22 cellular contexts compared by ENCODE assay signal in the genomic region with DNA sequence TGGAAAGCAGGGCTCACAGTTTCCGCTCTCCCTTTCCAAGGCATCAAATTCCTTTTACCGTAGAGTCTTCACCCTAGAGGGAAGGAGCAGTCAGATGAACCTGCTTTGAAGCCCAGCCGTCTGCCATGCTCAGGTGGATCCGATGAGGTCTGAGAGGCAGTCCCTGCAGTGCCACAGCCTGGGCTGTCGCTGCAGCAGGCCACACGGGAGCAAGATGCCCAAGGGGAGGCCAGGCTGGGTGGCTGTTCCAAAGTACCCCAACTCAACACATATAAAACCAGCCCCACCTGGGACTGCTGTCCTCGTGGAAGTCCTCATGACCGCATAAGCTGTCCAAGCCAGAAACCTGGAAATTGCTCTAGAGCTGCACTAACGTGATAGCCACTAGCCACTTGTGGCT. TPM values are rescaled to one million over a fixed set of nuclear protein-coding genes. Genes with fewer than 3 reads are reported as not detected.
DNase-seq lines count a peak whose midpoint lies in the region; ATAC-seq and TF ChIP-seq lines count a peak whose summit lies in the region.
"Had no signal": no experiment of that assay in that cellular context is flagged by ENCODE, and none has a peak within 500 bp of the region (broad histone marks: within the 10 kb centered on the region; RNA-seq: fewer than 3 reads in every experiment).

No MANE protein-coding gene starts in this region.

- no peak for ATAC-seq in activated CD8-positive, alpha-beta memory T cell treated with anti-CD3 and anti-CD28 coated beads, Interleukin-2, amount 10 ng/mL, durations not matched to agents 7 days and 5 days
- ATAC-seq in left lobe of liver (no peak), left lung (no peak)
- ATAC-seq in stimulated activated memory B cell treated with anti-CD40 and anti-IgM and Interleukin-4, amounts not matched to agents 10 μg/mL and 1 μg/mL and 100 μg/mL, for 72 hours, result no peak
- ATAC-seq: Panc1, pancreas had no signal

- intact Hi-C loops in left lung (cut with DNase I), result no loop called here

- no peaks in the 10 kb centered on the region for H3K27me3 ChIP-seq in OCI-LY1 (ENCODE audit: insufficient read depth, low read length)
- no peaks in the 10 kb centered on the region for H3K27me3 ChIP-seq in left lung
- H3K27me3 ChIP-seq: breast epithelium, pancreas, right atrium auricular region, stomach had no signal

- no peaks in the 10 kb centered on the region for H3F3A ChIP-seq in OCI-LY1 (ENCODE audit: insufficient read depth, low read length)

- H3K4me1 Mint-ChIP-seq in activated CD8-positive, alpha-beta memory T cell treated with anti-CD3 and anti-CD28 coated beads, Interleukin-2, amount 10 ng/mL, durations not matched to agents 7 days and 5 days, result peaks cover 76% of the 10 kb centered on the region
- H3K4me1 Mint-ChIP-seq in stimulated activated memory B cell treated with anti-CD40 and anti-IgM and Interleukin-4, amounts not matched to agents 10 μg/mL and 1 μg/mL and 100 μg/mL, for 72 hours, result peaks cover 72% of the 10 kb centered on the region

- no peaks in the 10 kb centered on the region for H3K79me2 ChIP-seq in OCI-LY1 (ENCODE audit: insufficient read depth, low read length)

- no peaks in the 10 kb centered on the region for H3K9me3 Mint-ChIP-seq in activated CD8-positive, alpha-beta memory T cell treated with anti-CD3 and anti-CD28 coated beads, Interleukin-2, amount 10 ng/mL, durations not matched to agents 7 days and 5 days (ENCODE audit: low read depth)
- H3K9me3 Mint-ChIP-seq in stimulated activated memory B cell treated with anti-CD40 and anti-IgM and Interleukin-4, amounts not matched to agents 10 μg/mL and 1 μg/mL and 100 μg/mL, for 72 hours, result no peaks in the 10 kb centered on the region
- H3K9me3 Mint-ChIP-seq: type B pancreatic cell had no signal

- CTCF ChIA-PET in activated CD8-positive, alpha-beta memory T cell treated with anti-CD3 and anti-CD28 coated beads, Interleukin-2, amount 10 ng/mL, durations not matched to agents 7 days and 5 days (lab: Charles Lee), result interaction anchor here (0.9 to 10.7 kb wide), 5 partner anchors 9 to 279 kb away, joined by 3 to 133 read pairs (median 5); no protein-coding TSS in a partner anchor

- no peaks in the 10 kb centered on the region for H3K9me3 ChIP-seq in OCI-LY1 (ENCODE audit: low read length)
- H3K9me3 ChIP-seq in left lung, result no peaks in the 10 kb centered on the region
- H3K9me3 ChIP-seq: breast epithelium, pancreas, right atrium auricular region, stomach had no signal

- peak overlapping the region; percentile 5; the same call in 1 of the 2 replicates for H3K4me2 ChIP-seq in OCI-LY1 (ENCODE audit: low read length)

- no peak for DNase-seq in activated CD8-positive, alpha-beta memory T cell treated with anti-CD3 and anti-CD28 coated beads, Interleukin-2, amount 10 ng/mL, durations not matched to agents 7 days and 5 days
- DNase-seq in activated CD8-positive, alpha-beta memory T cell treated with anti-CD3 and anti-CD28 coated beads, Interleukin-2, amount 50 U/mL, for 48 hours, result no peak
- DNase-seq in left lobe of liver (ENCODE audit: low spot score) (peak; percentile 43), HPDE6-E6E7 (ENCODE audit: extremely low spot score) (no peak), SW 1271 (lab: John Stamatoyannopoulos, UW) (no peak), left lung (no peak)
- DNase-seq: activated CD4-positive, CD25-positive, alpha-beta regulatory T cell treated with anti-CD3 and anti-CD28 coated beads, Interleukin-2, amount 50 U/mL, for 72 hours; cortex of kidney; IMR-90; mammary epithelial cell; NCI-H1417; NCI-H510A treated with DMSO at 0.1 percent for 48 hours; pancreas; stimulated activated CD4-positive, alpha-beta T cell treated with anti-CD3 and anti-CD28 coated beads, Interleukin-4, amount 100 ng/mL, for 24 hours; stomach had no signal

- no peaks in the 10 kb centered on the region for H4K20me1 ChIP-seq in OCI-LY1 (ENCODE audit: insufficient read depth, low read length)

- TF ChIP-seq CTCF in OCI-LY1 (IDR thresholded peaks at IDR 0.05; ENCODE audit: low read length) (no peak), left lung (IDR thresholded peaks at IDR 0.05) (no peak)

- H3K27ac ChIP-seq in OCI-LY1 (ENCODE audit: low read depth, low read length, poor library complexity, severe bottlenecking) (peak overlapping the region; percentile 67), left lung (no peak overlapping the region)
- H3K27ac ChIP-seq: breast epithelium, C4-2B, pancreas, right atrium auricular region, stomach had no signal

- H3K9me2 ChIP-seq in OCI-LY1 (ENCODE audit: low read depth, low read length), result no peaks in the 10 kb centered on the region

- H2AFZ ChIP-seq in OCI-LY1 (ENCODE audit: low read length), result no peak overlapping the region

- H3K27ac Mint-ChIP-seq in activated CD8-positive, alpha-beta memory T cell treated with anti-CD3 and anti-CD28 coated beads, Interleukin-2, amount 10 ng/mL, durations not matched to agents 7 days and 5 days, result peak overlapping the region; percentile 28
- H3K27ac Mint-ChIP-seq in stimulated activated memory B cell treated with anti-CD40 and anti-IgM and Interleukin-4, amounts not matched to agents 10 μg/mL and 1 μg/mL and 100 μg/mL, for 72 hours, result peak overlapping the region; percentile 58
- H3K27ac Mint-ChIP-seq: type B pancreatic cell had no signal

- no peaks in the 10 kb centered on the region for H3K27me3 Mint-ChIP-seq in activated CD8-positive, alpha-beta memory T cell treated with anti-CD3 and anti-CD28 coated beads, Interleukin-2, amount 10 ng/mL, durations not matched to agents 7 days and 5 days
- H3K27me3 Mint-ChIP-seq in stimulated activated memory B cell treated with anti-CD40 and anti-IgM and Interleukin-4, amounts not matched to agents 10 μg/mL and 1 μg/mL and 100 μg/mL, for 72 hours, result no peaks in the 10 kb centered on the region
- H3K27me3 Mint-ChIP-seq: type B pancreatic cell had no signal

- peaks cover 58% of the 10 kb centered on the region; the same call in 1 of the 2 replicates for H3K36me3 ChIP-seq in OCI-LY1 (ENCODE audit: insufficient read depth, low read length)
- H3K36me3 ChIP-seq in left lung, result peaks cover 0 to 65% of the 10 kb centered on the region in 2 donors
- H3K36me3 ChIP-seq: breast epithelium, pancreas had no signal

- no peak overlapping the region for H3K9ac ChIP-seq in OCI-LY1 (ENCODE audit: low read length)

- H3K36me3 Mint-ChIP-seq in activated CD8-positive, alpha-beta memory T cell treated with anti-CD3 and anti-CD28 coated beads, Interleukin-2, amount 10 ng/mL, durations not matched to agents 7 days and 5 days, result peaks cover 35% of the 10 kb centered on the region
- peaks cover 30% of the 10 kb centered on the region for H3K36me3 Mint-ChIP-seq in stimulated activated memory B cell treated with anti-CD40 and anti-IgM and Interleukin-4, amounts not matched to agents 10 μg/mL and 1 μg/mL and 100 μg/mL, for 72 hours

- no peak overlapping the region for H3K4me3 Mint-ChIP-seq in activated CD8-positive, alpha-beta memory T cell treated with anti-CD3 and anti-CD28 coated beads, Interleukin-2, amount 10 ng/mL, durations not matched to agents 7 days and 5 days
- no peak overlapping the region for H3K4me3 Mint-ChIP-seq in stimulated activated memory B cell treated with anti-CD40 and anti-IgM and Interleukin-4, amounts not matched to agents 10 μg/mL and 1 μg/mL and 100 μg/mL, for 72 hours
- H3K4me3 Mint-ChIP-seq: type B pancreatic cell had no signal

- H3K4me1 ChIP-seq in OCI-LY1 (ENCODE audit: insufficient read depth, low read length, severe bottlenecking) (peaks cover 64% of the 10 kb centered on the region), left lung (peaks cover 0 to 48% of the 10 kb centered on the region in 2 donors)

- H3K4me3 ChIP-seq in OCI-LY1 (ENCODE audit: low read depth, low read length, poor library complexity, severe bottlenecking) (no peak overlapping the region), left lung (no peak overlapping the region)
- H3K4me3 ChIP-seq: breast epithelium, pancreas, right atrium auricular region, stomach had no signal

RNA-seq across cellular contexts. Expression of a gene that starts 4.9 kb away (rescaled TPM):
- total RNA-seq in activated CD8-positive, alpha-beta memory T cell treated with anti-CD3 and anti-CD28 coated beads, Interleukin-2, amount 10 ng/mL, durations not matched to agents 7 days and 5 days, result 100 to 1,000 TPM; 303 to 356 TPM
- total RNA-seq in left lobe of liver, result 5.8 TPM
- total RNA-seq in left lung, result 10 to 100 TPM; 19.1 to 30.7 TPM

RNA-seq across cellular contexts. Expression of a gene that starts 36.8 kb away (rescaled TPM):
- 10 to 100 TPM; 59.9 to 76.8 TPM for total RNA-seq in activated CD8-positive, alpha-beta memory T cell treated with anti-CD3 and anti-CD28 coated beads, Interleukin-2, amount 10 ng/mL, durations not matched to agents 7 days and 5 days
- 13.4 TPM for total RNA-seq in left lobe of liver
- 10 to 100 TPM; 28.1 to 37.2 TPM for total RNA-seq in left lung

Comparison
In these comparisons a context has a peak if more than half of its experiments do, and no peak if none do; other contexts are left out.
1. RNA of a gene that starts 4.9 kb away (total RNA-seq): 303 to 356 TPM in activated CD8-positive, alpha-beta memory T cell treated with anti-CD3 and anti-CD28 coated beads, Interleukin-2, amount 10 ng/mL, durations not matched to agents 7 days and 5 days; 19.1 to 30.7 TPM in left lung and 5.8 TPM in left lobe of liver (single experiment); every median in the first group is over 4 times any median in the second.